Comparison of ENCODE assay signal across 8 cellular contexts in genomic region chr6:135451617-135452190, GRCh38. TPM values are rescaled to one million over a fixed set of nuclear protein-coding genes. Genes with fewer than 3 reads are reported as not detected.
DNase-seq lines count a peak whose midpoint lies in the region; ATAC-seq, FAIRE-seq and TF ChIP-seq lines count a peak whose summit lies in the region.

No MANE protein-coding gene starts in this region.

- intact Hi-C loops in A673 (cut with micrococcal nuclease; ENCODE audit: unreplicated experiment): loop anchor here (5.0 to 10.0 kb wide), 3 partner anchors 83 to 866 kb away; no protein-coding TSS in a partner anchor

- H3K27me3 ChIP-seq in A673 (replicated peaks; ENCODE audit: insufficient read depth, low read depth, low read length, poor library complexity): no peaks in the 10 kb centered on the region

- no peaks in the 10 kb centered on the region for H3K27me3 Mint-ChIP-seq in mesothelial cell of epicardium (ENCODE audit: low read depth)

- no peaks in the 10 kb centered on the region for H3K4me1 ChIP-seq in A673 (ENCODE audit: insufficient read depth, low read length, poor library complexity, severe bottlenecking)

- peaks cover 2% of the 10 kb centered on the region for H3K36me3 Mint-ChIP-seq in mesothelial cell of epicardium

- BruUV-seq in A673 (replicated peaks; lab: Mats Ljungman, UMichigan): no TSS peak

- no peak overlapping the region for H3K27ac ChIP-seq in A673 (ENCODE audit: low read depth, low read length, poor library complexity, severe bottlenecking)

- H3K4me3 Mint-ChIP-seq in mesothelial cell of epicardium: no peak overlapping the region

- H3K36me3 ChIP-seq in A673 (ENCODE audit: insufficient read depth, low read length, poor library complexity, severe bottlenecking): no peaks in the 10 kb centered on the region

- H3K4me3 ChIP-seq in A673 (ENCODE audit: low read depth, low read length, poor library complexity, severe bottlenecking): no peak overlapping the region

- no peaks in the 10 kb centered on the region for H3K9me3 Mint-ChIP-seq in mesothelial cell of epicardium

- H3K27ac Mint-ChIP-seq in mesothelial cell of epicardium: no peak overlapping the region

- H3K9me3 ChIP-seq in A673 (ENCODE audit: low read depth, low read length, poor library complexity, severe bottlenecking): no peaks in the 10 kb centered on the region

- no peaks in the 10 kb centered on the region for H3K4me1 Mint-ChIP-seq in mesothelial cell of epicardium

- peak; percentile 64 for DNase-seq in A673 (ENCODE audit: low spot score)
- DNase-seq in GM12891 (ENCODE audit: insufficient read length, low spot score): no peak
- peak; percentile 52 for DNase-seq in NCI-H748 (lab: John Stamatoyannopoulos, UW; ENCODE audit: unreplicated experiment)
- peak; percentile 59 for DNase-seq in cerebellar cortex (ENCODE audit: low spot score)
- no peak for DNase-seq in mesothelial cell of epicardium (ENCODE audit: low spot score in 2 of 2, unreplicated experiment in 2 of 2)

- POLR2A ChIA-PET in A673 (lab: Charles Lee; ENCODE audit: low non-redundant PET): no interaction called here

- FAIRE-seq in GM12891 (lab: Jason Lieb, UNC): peak; percentile 62

- no peak for ATAC-seq in HG03159 (IDR thresholded peaks at IDR 0.05; ENCODE audit: unreplicated experiment)
- ATAC-seq in GM18907 (IDR thresholded peaks at IDR 0.05; ENCODE audit: unreplicated experiment): no peak
- no peak for ATAC-seq in GM18909 (IDR thresholded peaks at IDR 0.05; ENCODE audit: poor library complexity, unreplicated experiment)

- CTCF ChIA-PET in A673 (lab: Charles Lee): no interaction called here

- peak; percentile 71 for TF ChIP-seq CTCF in A673 (conservative IDR thresholded peaks at IDR 0.05; ENCODE audit: low read depth, low read length)
- peak; percentile 81 for TF ChIP-seq CTCF in mesothelial cell of epicardium (IDR thresholded peaks at IDR 0.05; ENCODE audit: unreplicated experiment)

- TF ChIP-seq POLR2A in GM12891 (IDR thresholded peaks at IDR 0.05; ENCODE audit: low read depth, low read length): no peak

TF ChIP-seq in GM12891, 5 proteins besides CTCF, POLR2A, EP300 and RAD21:
- TF ChIP-seq POU2F2 (IDR thresholded peaks at IDR 0.05; ENCODE audit: low read depth, low read length): no peak
- no peak for TF ChIP-seq TAF1 (IDR thresholded peaks at IDR 0.05; ENCODE audit: low read depth, low read length)
- TF ChIP-seq SPI1 (IDR thresholded peaks at IDR 0.05; ENCODE audit: low read depth, low read length): no peak
- no peak for TF ChIP-seq PAX5 (IDR thresholded peaks at IDR 0.05; ENCODE audit: insufficient read depth, low read length, severe bottlenecking)
- no peak for TF ChIP-seq POLR2AphosphoS5 (IDR thresholded peaks at IDR 0.05; ENCODE audit: low read depth, low read length)

RNA-seq across cellular contexts. Expression of gene AHI1, which starts 45.8 kb away (rescaled TPM):
- total RNA-seq in A673 (2021): 22.8 and 24.6 TPM in 2 replicates
- 3.4 TPM for polyA plus RNA-seq in GM12891 (2012; ENCODE audit: low read depth, missing spikeins)
- total RNA-seq in mesothelial cell of epicardium: 39.7 to 42.6 TPM (median 41.6 TPM) in 3 replicates

Comparison
In these comparisons a context has a peak if more than half of its experiments do, and no peak if none do; other contexts are left out.
1. DNase-seq: peak in A673 (single experiment), NCI-H748 (single experiment) and cerebellar cortex (single experiment); none in GM12891 (single experiment) and mesothelial cell of epicardium (0 of 2).